Comparison of ENCODE assay signal across 15 cellular contexts in the genomic region with DNA sequence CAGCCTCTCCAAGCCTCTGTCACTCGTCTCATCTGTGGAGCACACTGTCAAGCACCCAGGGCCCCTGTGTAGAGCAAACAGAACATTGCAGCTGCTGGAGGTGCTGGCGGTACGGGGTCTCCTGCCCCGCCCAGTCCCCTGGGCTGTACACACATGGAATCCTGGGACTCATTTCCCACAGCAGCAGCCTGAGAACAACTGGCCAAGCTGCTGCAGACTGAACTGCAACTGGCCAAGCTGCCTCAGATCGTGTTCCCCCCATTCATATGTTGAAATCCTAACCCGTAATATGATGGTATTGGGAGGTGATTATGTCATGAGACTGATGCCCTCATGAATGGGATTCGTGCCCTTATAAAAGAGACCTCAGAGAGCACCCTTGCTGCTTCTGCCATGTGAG.
DNase-seq lines count a peak whose midpoint lies in the region; ATAC-seq and TF ChIP-seq lines count a peak whose summit lies in the region.
"Had no signal": no experiment of that assay in that cellular context is flagged by ENCODE, and none has a peak within 500 bp of the region (broad histone marks: within the 10 kb centered on the region; RNA-seq: fewer than 3 reads in every experiment).

No MANE protein-coding gene starts in this region.

- CTCF ChIA-PET in activated naive CD4-positive, alpha-beta T cell treated with anti-CD3 and anti-CD28 coated beads, Interleukin-2, amount 10 ng/mL, durations not matched to agents 7 days and 5 days (lab: Charles Lee), result interaction anchor here (0.8 kb wide), 1 partner anchor 300 kb away, joined by 3 read pairs; no protein-coding TSS in a partner anchor

- peaks cover 77% of the 10 kb centered on the region for H3K36me3 Mint-ChIP-seq in activated naive CD4-positive, alpha-beta T cell treated with anti-CD3 and anti-CD28 coated beads, Interleukin-2, amount 10 ng/mL, durations not matched to agents 7 days and 5 days
- H3K36me3 Mint-ChIP-seq in activated naive CD8-positive, alpha-beta T cell treated with anti-CD3 and anti-CD28 coated beads, Interleukin-2, amount 50 U/mL, for 24 hours (ENCODE audit: low read depth), result peaks cover 76% of the 10 kb centered on the region
- peaks cover 75 to 85% of the 10 kb centered on the region in 2 donors for H3K36me3 Mint-ChIP-seq in stimulated activated naive B cell treated with anti-CD40 and anti-IgM and Interleukin-4, amounts not matched to agents 10 μg/mL and 1 μg/mL and 100 μg/mL, for 72 hours
- H3K36me3 Mint-ChIP-seq: WTC11 had no signal

- H3K4me3 ChIP-seq in adrenal gland, result no peak overlapping the region
- H3K4me3 ChIP-seq: mucosa of descending colon had no signal

- TF ChIP-seq POLR2A in adrenal gland (IDR thresholded peaks at IDR 0.05), result no peak

- no peak for DNase-seq in activated naive CD4-positive, alpha-beta T cell treated with anti-CD3 and anti-CD28 coated beads, Interleukin-2, amount 10 ng/mL, durations not matched to agents 7 days and 5 days
- DNase-seq in activated naive CD4-positive, alpha-beta T cell treated with anti-CD3 and anti-CD28 coated beads, Interleukin-2, amount 50 U/mL, for 16 hours, result no peak
- DNase-seq in NCI-H146 (lab: John Stamatoyannopoulos, UW) (peak; percentile 71), adrenal gland (no peak), OCI-M1 (lab: John Stamatoyannopoulos, UW) (no peak)
- no peak for DNase-seq in activated naive CD8-positive, alpha-beta T cell treated with anti-CD3 and anti-CD28 coated beads, Interleukin-2, amount 50 U/mL, for 24 hours
- no peak for DNase-seq in stimulated activated naive B cell treated with anti-CD40 and anti-IgM and Interleukin-4, amounts not matched to agents 10 μg/mL and 1 μg/mL and 100 μg/mL, for 72 hours
- no peak for DNase-seq in effector CD4-positive, alpha-beta T cell
- DNase-seq: GDM1, Karpas-422, kidney, mucosa of descending colon, NCI-H1930, SK-N-SH had no signal

- no peaks in the 10 kb centered on the region for H3K4me1 ChIP-seq in adrenal gland (replicated peaks in 1 of 2)

- no peak for ATAC-seq in activated naive CD8-positive, alpha-beta T cell treated with anti-CD3 and anti-CD28 coated beads, Interleukin-2, amount 50 U/mL, for 24 hours
- ATAC-seq in stimulated activated naive B cell treated with anti-CD40 and anti-IgM and Interleukin-4, amounts not matched to agents 10 μg/mL and 1 μg/mL and 100 μg/mL, for 72 hours (replicated peaks), result no peak
- ATAC-seq: mucosa of descending colon, WTC11 had no signal

- TF ChIP-seq CTCF in adrenal gland (IDR thresholded peaks at IDR 0.05), result no peak

- peaks cover 59% of the 10 kb centered on the region for H3K4me1 Mint-ChIP-seq in activated naive CD4-positive, alpha-beta T cell treated with anti-CD3 and anti-CD28 coated beads, Interleukin-2, amount 10 ng/mL, durations not matched to agents 7 days and 5 days
- peaks cover 100% of the 10 kb centered on the region for H3K4me1 Mint-ChIP-seq in activated naive CD8-positive, alpha-beta T cell treated with anti-CD3 and anti-CD28 coated beads, Interleukin-2, amount 50 U/mL, for 24 hours
- H3K4me1 Mint-ChIP-seq in stimulated activated naive B cell treated with anti-CD40 and anti-IgM and Interleukin-4, amounts not matched to agents 10 μg/mL and 1 μg/mL and 100 μg/mL, for 72 hours, result peaks cover 63 to 97% of the 10 kb centered on the region in 2 donors

- no peak overlapping the region for H3K4me3 Mint-ChIP-seq in activated naive CD4-positive, alpha-beta T cell treated with anti-CD3 and anti-CD28 coated beads, Interleukin-2, amount 10 ng/mL, durations not matched to agents 7 days and 5 days
- H3K4me3 Mint-ChIP-seq in activated naive CD8-positive, alpha-beta T cell treated with anti-CD3 and anti-CD28 coated beads, Interleukin-2, amount 50 U/mL, for 24 hours, result no peak overlapping the region
- H3K4me3 Mint-ChIP-seq in stimulated activated naive B cell treated with anti-CD40 and anti-IgM and Interleukin-4, amounts not matched to agents 10 μg/mL and 1 μg/mL and 100 μg/mL, for 72 hours, result peak overlapping the region; percentile 22 to 41
- H3K4me3 Mint-ChIP-seq: WTC11 had no signal

- 83 to 93% (median 86%) methylated on average over 7 of the region's 7 CpGs for WGBS in adrenal gland, 4 donors

- H3K9me3 ChIP-seq in adrenal gland (replicated peaks in 1 of 3), result no peaks in the 10 kb centered on the region
- H3K9me3 ChIP-seq: mucosa of descending colon, SK-N-SH had no signal

- peak overlapping the region; percentile 37 for H3K27ac Mint-ChIP-seq in activated naive CD4-positive, alpha-beta T cell treated with anti-CD3 and anti-CD28 coated beads, Interleukin-2, amount 10 ng/mL, durations not matched to agents 7 days and 5 days
- peak overlapping the region; percentile 78 for H3K27ac Mint-ChIP-seq in activated naive CD8-positive, alpha-beta T cell treated with anti-CD3 and anti-CD28 coated beads, Interleukin-2, amount 50 U/mL, for 24 hours
- peak overlapping the region; percentile 86 for H3K27ac Mint-ChIP-seq in stimulated activated naive B cell treated with anti-CD40 and anti-IgM and Interleukin-4, amounts not matched to agents 10 μg/mL and 1 μg/mL and 100 μg/mL, for 72 hours
- H3K27ac Mint-ChIP-seq: WTC11 had no signal

- H3K27me3 ChIP-seq in adrenal gland, result no peaks in the 10 kb centered on the region

- no peak overlapping the region for H3K27ac ChIP-seq in adrenal gland

- no peaks in the 10 kb centered on the region for H3K9me3 Mint-ChIP-seq in activated naive CD4-positive, alpha-beta T cell treated with anti-CD3 and anti-CD28 coated beads, Interleukin-2, amount 10 ng/mL, durations not matched to agents 7 days and 5 days
- H3K9me3 Mint-ChIP-seq in activated naive CD8-positive, alpha-beta T cell treated with anti-CD3 and anti-CD28 coated beads, Interleukin-2, amount 50 U/mL, for 24 hours, result peaks cover 4% of the 10 kb centered on the region
- peaks cover 5 to 8% of the 10 kb centered on the region in 2 donors for H3K9me3 Mint-ChIP-seq in stimulated activated naive B cell treated with anti-CD40 and anti-IgM and Interleukin-4, amounts not matched to agents 10 μg/mL and 1 μg/mL and 100 μg/mL, for 72 hours
- H3K9me3 Mint-ChIP-seq: WTC11 had no signal

- H3K27me3 Mint-ChIP-seq in activated naive CD4-positive, alpha-beta T cell treated with anti-CD3 and anti-CD28 coated beads, Interleukin-2, amount 10 ng/mL, durations not matched to agents 7 days and 5 days, result no peaks in the 10 kb centered on the region
- H3K27me3 Mint-ChIP-seq in activated naive CD8-positive, alpha-beta T cell treated with anti-CD3 and anti-CD28 coated beads, Interleukin-2, amount 50 U/mL, for 24 hours, result no peaks in the 10 kb centered on the region
- H3K27me3 Mint-ChIP-seq in stimulated activated naive B cell treated with anti-CD40 and anti-IgM and Interleukin-4, amounts not matched to agents 10 μg/mL and 1 μg/mL and 100 μg/mL, for 72 hours, result no peaks in the 10 kb centered on the region

- H3K36me3 ChIP-seq in adrenal gland (replicated peaks in 1 of 2), result no peaks in the 10 kb centered on the region

- intact Hi-C loops in adrenal gland (cut with DNase I), result loop anchor here in 1 of 2 donors (10.0 kb wide), 1 partner anchor 90 kb away; no protein-coding TSS in a partner anchor

Comparison
In these comparisons a context has a peak if more than half of its experiments do, and no peak if none do; other contexts are left out.
1. H3K4me3 Mint-ChIP-seq: peak in stimulated activated naive B cell treated with anti-CD40 and anti-IgM and Interleukin-4, amounts not matched to agents 10 μg/mL and 1 μg/mL and 100 μg/mL, for 72 hours (2 of 2); none in activated naive CD4-positive, alpha-beta T cell treated with anti-CD3 and anti-CD28 coated beads, Interleukin-2, amount 10 ng/mL, durations not matched to agents 7 days and 5 days (single experiment) and activated naive CD8-positive, alpha-beta T cell treated with anti-CD3 and anti-CD28 coated beads, Interleukin-2, amount 50 U/mL, for 24 hours (single experiment).
2. Peak in every context shown above with its lines, with median percentiles within 50 percentile points of each other: H3K27ac Mint-ChIP-seq.